Comparison of ENCODE assay signal across 1 cellular context in the genomic region with DNA sequence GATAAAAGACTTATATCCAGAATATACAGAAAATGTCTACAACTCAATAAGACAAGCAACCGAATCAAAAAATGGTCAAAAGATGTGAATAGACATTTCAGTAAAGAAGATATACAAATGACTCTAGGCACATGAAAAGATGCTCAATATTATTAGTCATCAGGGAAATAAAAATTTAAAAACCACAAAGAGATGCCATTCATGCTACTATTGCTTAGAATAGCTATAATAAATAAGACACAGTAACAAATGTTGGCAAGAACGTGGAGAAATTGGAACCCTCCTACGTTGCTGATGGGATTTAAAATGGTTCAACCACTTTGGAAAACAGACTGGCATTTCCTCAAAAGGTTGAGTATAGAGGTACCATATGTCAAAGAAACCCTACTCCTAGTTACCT.
TF ChIP-seq lines count a peak whose summit lies in the region.

No MANE protein-coding gene starts in this region.

TF ChIP-seq in WTC11, 78 proteins besides CTCF, POLR2A, EP300 and RAD21 (continued from another document):
- TF ChIP-seq, protein P1, sequence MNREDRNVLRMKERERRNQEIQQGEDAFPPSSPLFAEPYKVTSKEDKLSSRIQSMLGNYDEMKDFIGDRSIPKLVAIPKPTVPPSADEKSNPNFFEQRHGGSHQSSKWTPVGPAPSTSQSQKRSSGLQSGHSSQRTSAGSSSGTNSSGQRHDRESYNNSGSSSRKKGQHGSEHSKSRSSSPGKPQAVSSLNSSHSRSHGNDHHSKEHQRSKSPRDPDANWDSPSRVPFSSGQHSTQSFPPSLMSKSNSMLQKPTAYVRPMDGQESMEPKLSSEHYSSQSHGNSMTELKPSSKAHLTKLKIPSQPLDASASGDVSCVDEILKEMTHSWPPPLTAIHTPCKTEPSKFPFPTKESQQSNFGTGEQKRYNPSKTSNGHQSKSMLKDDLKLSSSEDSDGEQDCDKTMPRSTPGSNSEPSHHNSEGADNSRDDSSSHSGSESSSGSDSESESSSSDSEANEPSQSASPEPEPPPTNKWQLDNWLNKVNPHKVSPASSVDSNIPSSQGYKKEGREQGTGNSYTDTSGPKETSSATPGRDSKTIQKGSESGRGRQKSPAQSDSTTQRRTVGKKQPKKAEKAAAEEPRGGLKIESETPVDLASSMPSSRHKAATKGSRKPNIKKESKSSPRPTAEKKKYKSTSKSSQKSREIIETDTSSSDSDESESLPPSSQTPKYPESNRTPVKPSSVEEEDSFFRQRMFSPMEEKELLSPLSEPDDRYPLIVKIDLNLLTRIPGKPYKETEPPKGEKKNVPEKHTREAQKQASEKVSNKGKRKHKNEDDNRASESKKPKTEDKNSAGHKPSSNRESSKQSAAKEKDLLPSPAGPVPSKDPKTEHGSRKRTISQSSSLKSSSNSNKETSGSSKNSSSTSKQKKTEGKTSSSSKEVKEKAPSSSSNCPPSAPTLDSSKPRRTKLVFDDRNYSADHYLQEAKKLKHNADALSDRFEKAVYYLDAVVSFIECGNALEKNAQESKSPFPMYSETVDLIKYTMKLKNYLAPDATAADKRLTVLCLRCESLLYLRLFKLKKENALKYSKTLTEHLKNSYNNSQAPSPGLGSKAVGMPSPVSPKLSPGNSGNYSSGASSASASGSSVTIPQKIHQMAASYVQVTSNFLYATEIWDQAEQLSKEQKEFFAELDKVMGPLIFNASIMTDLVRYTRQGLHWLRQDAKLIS (CRISPR knock-in tag; IDR thresholded peaks at IDR 0.05; ENCODE audit: borderline replicate concordance): no peak
- TF ChIP-seq ETV6 (CRISPR knock-in tag; IDR thresholded peaks at IDR 0.05) (no peak), ZNF317 (CRISPR knock-in tag; IDR thresholded peaks at IDR 0.05; ENCODE audit: borderline replicate concordance, low read depth) (no peak)
TF ChIP-seq in WTC11: peak in this region for 0.
